Comparison of ENCODE assay signal across 18 cellular contexts in the genomic region with DNA sequence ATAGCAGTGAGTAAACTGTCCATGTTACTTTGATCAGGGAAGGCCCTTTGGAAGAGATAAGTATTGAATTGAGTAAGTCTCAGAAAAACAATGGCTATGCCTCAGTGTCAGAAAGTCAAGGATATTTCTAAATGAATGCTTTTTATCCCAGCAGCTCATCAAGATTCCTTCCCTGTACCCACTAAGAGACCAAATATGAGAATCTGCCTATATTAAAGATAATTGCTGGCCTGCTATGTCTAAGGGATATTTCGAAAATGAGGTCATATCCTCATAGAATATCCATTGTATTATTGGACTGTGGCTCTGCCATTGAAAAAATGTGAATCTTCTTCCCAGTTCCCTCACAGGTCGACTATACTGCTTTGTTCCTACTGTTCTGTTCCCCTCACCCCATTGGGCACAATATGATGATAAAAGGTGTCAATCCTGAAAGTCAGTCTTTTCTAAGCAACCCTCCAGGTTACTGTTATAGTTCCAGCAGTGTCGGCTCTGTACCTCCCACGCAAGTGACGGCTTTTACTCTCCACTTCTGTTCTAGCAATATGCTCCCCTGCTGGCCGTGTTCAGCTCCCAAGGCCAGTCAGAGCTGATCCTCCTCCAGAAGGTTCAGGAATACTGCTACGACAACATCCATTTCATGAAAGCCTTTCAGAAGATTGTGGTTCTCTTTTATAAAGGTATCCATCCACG. TPM values are rescaled to one million over a fixed set of nuclear protein-coding genes. Genes with fewer than 3 reads are reported as not detected.
A peak's percentile ranks its signal among the peaks of the same experiment; 100 is the strongest.
DNase-seq lines count a peak whose midpoint lies in the region; ATAC-seq and TF ChIP-seq lines count a peak whose summit lies in the region.
"Had no signal": no experiment of that assay in that cellular context is flagged by ENCODE, and none has a peak within 500 bp of the region (broad histone marks: within the 10 kb centered on the region; RNA-seq: fewer than 3 reads in every experiment).

No MANE protein-coding gene starts in this region.

- peak overlapping the region; percentile 24 for H3K27ac ChIP-seq in temporal lobe (ENCODE audit: low read depth, low read length)
- no peak overlapping the region for H3K27ac ChIP-seq in OCI-LY7 (ENCODE audit: low read depth, low read length, poor library complexity, severe bottlenecking)
- H3K27ac ChIP-seq: adrenal gland, colonic mucosa, esophagus squamous epithelium, ovary had no signal

- CTCF ChIA-PET in OCI-LY7 (lab: Charles Lee; ENCODE audit: unreplicated experiment): no interaction called here

- H3K4me3 ChIP-seq in fibroblast of pulmonary artery (replicated peaks; ENCODE audit: low read depth, low read length) (no peak overlapping the region), OCI-LY7 (ENCODE audit: low read depth, low read length, poor library complexity, severe bottlenecking) (no peak overlapping the region)
- H3K4me3 ChIP-seq: adrenal gland, colonic mucosa, esophagus squamous epithelium, mucosa of descending colon, ovary had no signal

- H3K36me3 ChIP-seq in OCI-LY7 (ENCODE audit: insufficient read depth, low read length): peaks cover 100% of the 10 kb centered on the region
- H3K36me3 ChIP-seq: ovary had no signal

- no peaks in the 10 kb centered on the region for H4K20me1 ChIP-seq in OCI-LY7 (ENCODE audit: insufficient read depth, low read length)

- BruUV-seq in OCI-LY7 (replicated peaks; lab: Mats Ljungman, UMichigan): no TSS peak

- peak; percentile 9 for TF ChIP-seq CTCF in fibroblast of pulmonary artery (IDR thresholded peaks at IDR 0.05; ENCODE audit: low read length, missing control alignments)
- no peak for TF ChIP-seq CTCF in OCI-LY7 (conservative IDR thresholded peaks at IDR 0.05; ENCODE audit: low read length)

- intact Hi-C loops in OCI-LY7 (cut with micrococcal nuclease; ENCODE audit: unreplicated experiment): loop anchor here (10.0 kb wide), 1 partner anchor 217 kb away; no protein-coding TSS in a partner anchor

- ATAC-seq in HG03354 (IDR thresholded peaks at IDR 0.05; ENCODE audit: poor library complexity, severe bottlenecking, unreplicated experiment): no peak
- ATAC-seq: mucosa of descending colon had no signal

- H3K4me1 ChIP-seq in OCI-LY7 (ENCODE audit: insufficient read depth, low read length, poor library complexity, severe bottlenecking): no peaks in the 10 kb centered on the region
- H3K4me1 ChIP-seq: adrenal gland, colonic mucosa, esophagus squamous epithelium had no signal

- H3K4me2 ChIP-seq in OCI-LY7 (ENCODE audit: low read length): no peak overlapping the region

- H2AFZ ChIP-seq in OCI-LY7 (ENCODE audit: low read length): no peak overlapping the region

- DNase-seq in GM04503 (ENCODE audit: low read depth) (peak; percentile 53), amniotic epithelial cell (ENCODE audit: low read depth) (peak; percentile 34), fibroblast of pulmonary artery (ENCODE audit: low read depth) (peak; percentile 72), LoVo (ENCODE audit: low spot score) (no peak), OCI-LY7 (ENCODE audit: low spot score) (no peak)
- DNase-seq: activated B cell treated with CpG ODN at 0.5 μM for 24 hours; activated CD8-positive, alpha-beta memory T cell treated with anti-CD3 and anti-CD28 coated beads for 24 hours; adrenal gland; colonic mucosa; DMS53; esophagus squamous epithelium; KG1; mucosa of descending colon; NCI-H446; ovary; stimulated activated CD4-positive, alpha-beta T cell treated with anti-CD3 and anti-CD28 coated beads, Interleukin-4, amount 100 ng/mL, for 1 hour had no signal

- POLR2A ChIA-PET in OCI-LY7 (lab: Charles Lee): no interaction called here

- no peaks in the 10 kb centered on the region for H3K9me2 ChIP-seq in OCI-LY7 (ENCODE audit: insufficient read depth, low read length)

- H3K79me2 ChIP-seq in OCI-LY7 (ENCODE audit: insufficient read depth, low read depth, low read length): no peaks in the 10 kb centered on the region

- no peaks in the 10 kb centered on the region for H3K9me3 ChIP-seq in OCI-LY7 (ENCODE audit: low read length)
- H3K9me3 ChIP-seq: adrenal gland, colonic mucosa, esophagus squamous epithelium, mucosa of descending colon, ovary had no signal

RNA-seq across cellular contexts. Expression of gene BZW2, which starts 51.7 kb away (rescaled TPM):
- total RNA-seq in temporal lobe (85.6 TPM), OCI-LY7 (2022) (75.2 and 81.6 TPM in 2 replicates)
- total RNA-seq in OCI-LY7 (2014; rRNA removed; shearing (Covaris generic)): 66.8 and 84.9 TPM in 2 replicates

RNA-seq across cellular contexts. Expression of gene ANKMY2, which starts 52.1 kb away (rescaled TPM):
- total RNA-seq in temporal lobe: 74.3 TPM
- total RNA-seq in OCI-LY7 (2014; rRNA removed; shearing (Covaris generic)): 10.3 and 11.9 TPM in 2 replicates
- 13.0 and 15.2 TPM in 2 replicates for total RNA-seq in OCI-LY7 (2022)

RNA-seq across cellular contexts. Expression of gene TSPAN13, which starts 55.9 kb away (rescaled TPM):
- total RNA-seq in temporal lobe (70.3 TPM), OCI-LY7 (2022) (12.2 and 14.1 TPM in 2 replicates)
- 4.5 and 5.0 TPM in 2 replicates for total RNA-seq in OCI-LY7 (2014; rRNA removed; shearing (Covaris generic))

Comparison
In these comparisons a context has a peak if more than half of its experiments do, and no peak if none do; other contexts are left out.
1. DNase-seq: peak in GM04503 (single experiment), amniotic epithelial cell (single experiment) and fibroblast of pulmonary artery (single experiment); none in LoVo (single experiment) and OCI-LY7 (single experiment).